ENCODE assay signal across 21 cellular contexts in genomic region chr6:134541001-134541400, GRCh38.
DNase-seq lines count a peak whose midpoint lies in the region; ATAC-seq and TF ChIP-seq lines count a peak whose summit lies in the region.
"Had no signal": no experiment of that assay in that cellular context is flagged by ENCODE, and none has a peak within 500 bp of the region (broad histone marks: within the 10 kb centered on the region; RNA-seq: fewer than 3 reads in every experiment).

No MANE protein-coding gene starts in this region.

- no peak overlapping the region for H3K18ac ChIP-seq in H9 (ENCODE audit: insufficient read length, low read depth, low read length)

- H3K23ac ChIP-seq in H9 (ENCODE audit: insufficient read length, low read depth, low read length), result no peak overlapping the region

- ATAC-seq in heart right ventricle (no peak), Right ventricle myocardium inferior (no peak), left ventricle myocardium superior (peak; percentile 20), GM18873 (IDR thresholded peaks at IDR 0.05; ENCODE audit: low FRiP score, unreplicated experiment) (no peak)
- ATAC-seq: A549, HCT116, K562 had no signal

- no peak overlapping the region for H2AK5ac ChIP-seq in H9 (ENCODE audit: insufficient read length, low read length)

- H2BK120ac ChIP-seq in H9 (ENCODE audit: low read depth, low read length, poor library complexity, severe bottlenecking), result no peak overlapping the region

- H3K9me3 ChIP-seq in heart right ventricle (no peaks in the 10 kb centered on the region), parathyroid adenoma (ENCODE audit: control insufficient read depth, low read length) (no peaks in the 10 kb centered on the region), H9 (ENCODE audit: control insufficient read depth, low read depth, low read length) (no peaks in the 10 kb centered on the region)
- H3K9me3 ChIP-seq: A549, BE2C had no signal

- H3K27ac ChIP-seq in heart right ventricle (peak overlapping the region in 6 of 10 donors; percentile 34 to 70 (median 58)), parathyroid adenoma (peak overlapping the region; percentile 71), H9 (ENCODE audit: insufficient read length, low read depth, low read length) (no peak overlapping the region)

- no peak overlapping the region for H3K4ac ChIP-seq in H9 (ENCODE audit: low read depth, low read length)

- no peaks in the 10 kb centered on the region for H3K27me3 ChIP-seq in heart right ventricle
- H3K27me3 ChIP-seq in parathyroid adenoma (ENCODE audit: control insufficient read depth, insufficient read depth, low read length), result no peaks in the 10 kb centered on the region
- no peaks in the 10 kb centered on the region for H3K27me3 ChIP-seq in H9 (ENCODE audit: insufficient read depth, low read length)
- H3K27me3 ChIP-seq: BE2C had no signal

- H2AFZ ChIP-seq in parathyroid adenoma (peak overlapping the region; percentile 76), H9 (ENCODE audit: low read length) (no peak overlapping the region)

- in situ Hi-C loops in ACHN (cut with HindIII; ENCODE audit: low pct_ligation_motif_present, low pct_unique_long_range_greater_than_20kb, low sequenced_read_pairs), result no loop called here

- H4K91ac ChIP-seq in H9 (ENCODE audit: insufficient read length, low read depth, low read length), result no peak overlapping the region

- H3K79me2 ChIP-seq in parathyroid adenoma, result no peaks in the 10 kb centered on the region
- H3K79me2 ChIP-seq in H9 (ENCODE audit: insufficient read depth, low read length), result 0 out of 2 replicates have a peak, but pooled peaks cover 1% of the 10 kb centered on the region

- intact Hi-C loops in heart right ventricle (cut with DNase I) (loop anchor here in 5 of 10 donors (5.0 to 10.0 kb wide), 6 partner anchors 94 to 366 kb away; no protein-coding TSS in a partner anchor), Right ventricle myocardium inferior (cut with DNase I) (loop anchor here (2.0 to 10.0 kb wide), 3 partner anchors 104 to 364 kb away; no protein-coding TSS in a partner anchor), left ventricle myocardium superior (cut with micrococcal nuclease) (no loop called here)

- no peak overlapping the region for H3K56ac ChIP-seq in H9 (ENCODE audit: insufficient read length, low read depth, low read length)

- H2BK20ac ChIP-seq in H9 (ENCODE audit: low read depth, low read length, poor library complexity, severe bottlenecking), result no peak overlapping the region

- H3K27me3 Mint-ChIP-seq in H9 (ENCODE audit: low read depth), result no peaks in the 10 kb centered on the region

- H3K79me1 ChIP-seq in H9 (ENCODE audit: insufficient read depth, low read depth, low read length, poor library complexity, severe bottlenecking), result no peaks in the 10 kb centered on the region

- H3K4me2 ChIP-seq in parathyroid adenoma (ENCODE audit: low read length) (no peak overlapping the region), H9 (ENCODE audit: insufficient read depth, insufficient read length, low read length) (no peak overlapping the region)
- H3K4me2 ChIP-seq: A549 had no signal

- no peak overlapping the region for H3K14ac ChIP-seq in H9 (ENCODE audit: insufficient read depth, low read length)

- H3T11ph ChIP-seq in H9 (ENCODE audit: low read length), result no peak overlapping the region

- H3K36me3 ChIP-seq in heart right ventricle (no peaks in the 10 kb centered on the region), parathyroid adenoma (ENCODE audit: control insufficient read depth, insufficient read depth, low read length) (no peaks in the 10 kb centered on the region)
- H3K36me3 ChIP-seq: BE2C had no signal

- peaks cover 2 to 8% of the 10 kb centered on the region in 2 experiments; a peak in 3 of 4 replicates for H3K4me1 Mint-ChIP-seq in H9

- no peaks in the 10 kb centered on the region for H4K20me1 ChIP-seq in H9 (ENCODE audit: control insufficient read depth, insufficient read depth, insufficient read length)

- no peak overlapping the region for H3K4me3 Mint-ChIP-seq in H9

- H3K9me3 Mint-ChIP-seq in H9, result no peaks in the 10 kb centered on the region

- H3K27ac Mint-ChIP-seq in H9, result no peak overlapping the region

- H4K5ac ChIP-seq in H9 (ENCODE audit: insufficient read length, low read depth, low read length), result no peak overlapping the region

- no peak for TF ChIP-seq CTCF in heart right ventricle (IDR thresholded peaks at IDR 0.05)
- no peak for TF ChIP-seq CTCF in parathyroid adenoma (IDR thresholded peaks at IDR 0.05)
- TF ChIP-seq CTCF in H9 (conservative IDR thresholded peaks at IDR 0.05), result no peak

- 88 to 93% methylated on average over 4 of the region's 4 CpGs for WGBS in heart right ventricle, 2 donors
- WGBS in H9 (ENCODE audit: extremely low coverage, insufficient read length, low lambda C conversion rate), result no CpG with 5 or more reads among the region's 4 CpGs

- H3K23me2 ChIP-seq in H9 (ENCODE audit: insufficient read length, low read depth, low read length, poor library complexity, severe bottlenecking), result no peaks in the 10 kb centered on the region

- H3K36me3 Mint-ChIP-seq in H9 (ENCODE audit: insufficient read depth in 1 of 3, low read depth in 3 of 3), result no peaks in the 10 kb centered on the region

- H2BK12ac ChIP-seq in H9 (ENCODE audit: insufficient read length, low read depth, low read length), result no peak overlapping the region

- no peak for DNase-seq in heart right ventricle
- no peak for DNase-seq in Right ventricle myocardium inferior (ENCODE audit: missing footprints)
- no peak for DNase-seq in left ventricle myocardium superior
- no peak for DNase-seq in ACHN
- DNase-seq in H9, result no peak
- DNase-seq: BE2C, EL, GF-D8, GOT3, MM.1S, NCI-H1048, NCI-H1417 treated with DMSO at 0.1 percent for 48 hours, NCI-H187, NCI-H446, NCI-H526 treated with DMSO at 0.1 percent for 48 hours, OCI-M1 had no signal

- H4K8ac ChIP-seq in H9 (replicated peaks; ENCODE audit: insufficient read length, low read depth, low read length), result no peak overlapping the region

- H2BK5ac ChIP-seq in H9 (ENCODE audit: insufficient read length, low read length), result no peak overlapping the region

- H3K9ac ChIP-seq in parathyroid adenoma, result no peak overlapping the region
- no peak overlapping the region for H3K9ac ChIP-seq in H9 (ENCODE audit: extremely low read depth, insufficient read length, low read length)

- H2BK15ac ChIP-seq in H9 (ENCODE audit: low read depth, low read length), result no peak overlapping the region

- H3K4me3 ChIP-seq in heart right ventricle, result no peak overlapping the region
- H3K4me3 ChIP-seq in parathyroid adenoma (ENCODE audit: low read depth, low read length), result no peak overlapping the region
- H3K4me3 ChIP-seq: A549, K562 had no signal

- H3K4me1 ChIP-seq in heart right ventricle (peaks cover 0 to 21% (median 12%) of the 10 kb centered on the region in 9 donors), parathyroid adenoma (peaks cover 19% of the 10 kb centered on the region), H9 (ENCODE audit: insufficient read depth, low read length) (no peaks in the 10 kb centered on the region)
